ENCODE assay signal across 11 cellular contexts in the genomic region with DNA sequence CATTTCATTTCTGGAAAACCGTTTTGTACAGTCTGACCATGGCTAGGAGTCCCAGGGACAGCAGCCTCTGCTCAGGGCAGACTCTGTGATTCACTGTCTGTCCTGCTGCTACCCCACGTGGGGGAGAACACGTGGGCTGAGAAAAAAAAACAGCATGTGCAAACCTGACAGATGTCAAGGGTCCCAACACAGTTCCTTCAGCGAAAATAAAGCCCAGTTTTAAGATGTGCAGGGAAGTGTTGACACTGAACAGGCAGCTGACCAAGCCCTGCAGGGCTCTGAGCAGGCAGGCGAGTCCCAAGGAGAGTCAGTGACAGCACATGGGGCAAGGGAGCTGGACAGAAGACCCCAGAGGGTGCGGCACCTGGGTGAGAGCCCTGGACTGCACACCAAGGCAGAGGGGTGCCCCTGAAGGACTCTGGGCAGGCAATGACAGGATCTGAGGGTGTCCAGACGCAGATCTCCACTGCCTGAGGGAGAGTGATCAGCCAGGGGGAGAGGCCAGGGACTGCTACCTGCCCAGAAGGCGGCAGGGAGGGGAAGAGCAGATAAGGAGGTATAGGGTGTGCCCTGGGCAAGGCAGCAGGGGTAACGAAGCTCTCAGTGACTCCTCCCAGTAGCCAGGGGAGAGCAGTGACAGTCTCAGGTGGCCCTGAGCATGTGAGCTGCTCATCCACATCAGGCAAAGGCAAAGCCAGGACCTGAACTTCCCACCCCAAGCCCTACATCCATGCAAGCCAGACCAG. TPM values are rescaled to one million over a fixed set of nuclear protein-coding genes. Genes with fewer than 3 reads are reported as not detected.
DNase-seq lines count a peak whose midpoint lies in the region; ATAC-seq, FAIRE-seq and TF ChIP-seq lines count a peak whose summit lies in the region.
"Had no signal": no experiment of that assay in that cellular context is flagged by ENCODE, and none has a peak within 500 bp of the region (broad histone marks: within the 10 kb centered on the region; RNA-seq: fewer than 3 reads in every experiment).

No MANE protein-coding gene starts in this region.

- CTCF ChIA-PET in H1 (lab: Charles Lee; ENCODE audit: partially characterized antibody) = interaction anchor here (0.5 to 1.5 kb wide), 6 partner anchors 14 to 47 kb away, joined by 3 to 5 read pairs (median 3); no protein-coding TSS in a partner anchor

- TF ChIP-seq EP300 in H1 (IDR thresholded peaks at IDR 0.05; ENCODE audit: borderline replicate concordance in 1 of 2, low read depth in 2 of 2, low read length in 2 of 2) = no peak

- no peaks in the 10 kb centered on the region for H3K9me3 Mint-ChIP-seq in natural killer cell
- H3K9me3 Mint-ChIP-seq: CD4-positive, alpha-beta memory T cell had no signal

- H3K14ac ChIP-seq in H1 (ENCODE audit: insufficient read length) = no peak overlapping the region

- TF ChIP-seq RAD21 in H1 (IDR thresholded peaks at IDR 0.05 in 1 of 2, conservative IDR thresholded peaks at IDR 0.05 in 1 of 2; ENCODE audit: low read depth in 2 of 2, low read length in 2 of 2) = no peak

- H3K56ac ChIP-seq in H1 (replicated peaks; ENCODE audit: insufficient read length, low read depth, low read length) = no peak overlapping the region

- no peaks in the 10 kb centered on the region for H3K79me1 ChIP-seq in H1 (ENCODE audit: low read depth, low read length)

- H3K4me3 Mint-ChIP-seq in natural killer cell = no peak overlapping the region
- H3K4me3 Mint-ChIP-seq: CD4-positive, alpha-beta memory T cell had no signal

- DNase-seq in Right ventricle myocardium superior = peak; percentile 25
- no peak for DNase-seq in Right ventricle myocardium inferior (ENCODE audit: missing footprints)
- no peak for DNase-seq in H1 (ENCODE audit: low read depth in 1 of 2, low spot score in 2 of 2)
- peak; percentile 42 for DNase-seq in medulla oblongata (ENCODE audit: extremely low spot score)
- DNase-seq in vagina (ENCODE audit: extremely low spot score in 2 of 2) = peak in 1 of 2 donors; percentile 83
- DNase-seq in natural killer cell = no peak
- no peak for DNase-seq in activated CD4-positive, CD25-positive, alpha-beta regulatory T cell treated with anti-CD3 and anti-CD28 coated beads, Interleukin-2, amount 50 U/mL, for 72 hours
- DNase-seq: CD4-positive, alpha-beta memory T cell had no signal

- no peak overlapping the region for H3K9ac ChIP-seq in H1 (replicated peaks in 1 of 4; ENCODE audit: extremely low read depth in 1 of 4, low read depth in 3 of 4, low read length in 3 of 4)

- H3K18ac ChIP-seq in H1 (ENCODE audit: extremely low read depth, low read length) = no peak overlapping the region

- ATAC-seq in Right ventricle myocardium superior (ENCODE audit: poor library complexity) (peak; percentile 7), Right ventricle myocardium inferior (no peak), natural killer cell (no peak), GM19035 (IDR thresholded peaks at IDR 0.05; ENCODE audit: unreplicated experiment) (no peak)
- ATAC-seq: pancreas had no signal

- TF ChIP-seq CTCF in H1 (IDR thresholded peaks at IDR 0.05; ENCODE audit: control extremely low read depth in 1 of 3, insufficient read depth in 1 of 3, low read depth in 1 of 3, low read length in 3 of 3) (no peak), vagina (IDR thresholded peaks at IDR 0.05) (no peak), natural killer cell (IDR thresholded peaks at IDR 0.05) (no peak)

- no peaks in the 10 kb centered on the region for H3K4me1 Mint-ChIP-seq in natural killer cell

- no peak overlapping the region for H2BK120ac ChIP-seq in H1 (replicated peaks; ENCODE audit: low read depth, low read length)

- H3K9me3 ChIP-seq in H1 (ENCODE audit: insufficient read depth in 2 of 2, low read depth in 1 of 2, low read length in 1 of 2) = no peaks in the 10 kb centered on the region
- H3K9me3 ChIP-seq in vagina = no peaks in the 10 kb centered on the region
- H3K9me3 ChIP-seq: pancreas had no signal

- no peak overlapping the region for H2BK20ac ChIP-seq in H1 (ENCODE audit: low read length)

- intact Hi-C loops in Right ventricle myocardium superior (cut with DNase I) (no loop called here), Right ventricle myocardium inferior (cut with DNase I) (loop anchor here (2.0 to 5.0 kb wide), 2 partner anchors 39 to 133 kb away; a partner anchor contains a TSS), vagina (cut with DNase I) (no loop called here), natural killer cell (cut with micrococcal nuclease) (no loop called here)

- no peaks in the 10 kb centered on the region for H3K27me3 Mint-ChIP-seq in natural killer cell (ENCODE audit: low read depth in 2 of 2)

- peak overlapping the region; percentile 50; the same call in 1 of the 2 replicates for H2BK12ac ChIP-seq in H1 (ENCODE audit: low read depth, low read length)

- H3K4ac ChIP-seq in H1 (replicated peaks; ENCODE audit: insufficient read length, low read depth, low read length) = no peak overlapping the region

- H3K36me3 ChIP-seq in H1 (ENCODE audit: control insufficient read depth in 2 of 4, insufficient read depth in 4 of 4, low read length in 3 of 4) (peaks cover 4 to 17% (median 14%) of the 10 kb centered on the region in 4 experiments; a peak in 6 of 8 replicates), vagina (peaks cover 0 to 23% of the 10 kb centered on the region in 2 donors)

- H3K27me3 ChIP-seq in H1 (replicated peaks in 1 of 4; ENCODE audit: control insufficient read depth in 3 of 4, extremely low read depth in 1 of 4, insufficient read depth in 3 of 4, low read length in 3 of 4) (no peaks in the 10 kb centered on the region), vagina (no peaks in the 10 kb centered on the region)
- H3K27me3 ChIP-seq: pancreas had no signal

- H2AK5ac ChIP-seq in H1 (ENCODE audit: low read depth, low read length) = no peak overlapping the region

- H4K8ac ChIP-seq in H1 (ENCODE audit: extremely low read depth, insufficient read depth, low read length) = peak overlapping the region; percentile 19; the same call in 1 of the 2 replicates

- peaks cover 4% of the 10 kb centered on the region for H3K23me2 ChIP-seq in H1 (ENCODE audit: low read depth, low read length)

- peaks cover 2 to 14% of the 10 kb centered on the region in 2 experiments for H4K20me1 ChIP-seq in H1 (replicated peaks in 1 of 2; ENCODE audit: control insufficient read depth in 1 of 2, insufficient read depth in 2 of 2, low read length in 2 of 2)

- no peaks in the 10 kb centered on the region for H3K79me2 ChIP-seq in H1 (ENCODE audit: control insufficient read depth in 1 of 2, insufficient read depth in 2 of 2, low read length in 2 of 2)

- TF ChIP-seq POLR2A in H1 (IDR thresholded peaks at IDR 0.05; ENCODE audit: control extremely low read depth in 1 of 2, low read depth in 2 of 2, low read length in 2 of 2) (no peak), vagina (IDR thresholded peaks at IDR 0.05) (no peak)

- POLR2A ChIA-PET in H1 (lab: Charles Lee; ENCODE audit: partially characterized antibody) = interaction anchor here (1.1 kb wide), 1 partner anchor 9 kb away, joined by 4 read pairs; no protein-coding TSS in a partner anchor

- H4K91ac ChIP-seq in H1 (replicated peaks; ENCODE audit: insufficient read length, low read length) = no peak overlapping the region

- no peak overlapping the region for H2BK15ac ChIP-seq in H1 (ENCODE audit: low read length)

- FAIRE-seq in H1 (lab: Jason Lieb, UNC) = no peak
- FAIRE-seq: pancreas had no signal

- H3K27ac ChIP-seq in H1 (ENCODE audit: low read depth, low read length) = no peak overlapping the region
- H3K27ac ChIP-seq in vagina = peak overlapping the region; percentile 93
- H3K27ac ChIP-seq: pancreas had no signal

- H3K36me3 Mint-ChIP-seq in natural killer cell = no peaks in the 10 kb centered on the region

- no peak overlapping the region for H2AFZ ChIP-seq in H1 (ENCODE audit: low read length)

- 78% methylated on average over 8 of the region's 9 CpGs; no CpG with 5 or more reads in 1 of the 2 experiments for WGBS in H1 (ENCODE audit: extremely low coverage in 1 of 2, insufficient coverage in 1 of 2, insufficient read length in 1 of 2, insufficient replicate concordance in 2 of 2, low coverage in 1 of 2, low lambda C conversion rate in 2 of 2, missing lambda C conversion rate in 1 of 2), 2 experiments

- no peak overlapping the region for H3K23ac ChIP-seq in H1 (ENCODE audit: insufficient read length)

- H4K5ac ChIP-seq in H1 (ENCODE audit: insufficient read length, low read depth, low read length) = no peak overlapping the region

- H3K4me2 ChIP-seq in H1 (ENCODE audit: insufficient read depth in 1 of 2, low read depth in 2 of 2, low read length in 2 of 2) = no peak overlapping the region

- no peak overlapping the region for H3K4me3 ChIP-seq in H1 (ENCODE audit: extremely low read depth in 1 of 4, insufficient read depth in 2 of 4, low read depth in 3 of 4, low read length in 4 of 4)
- no peak overlapping the region for H3K4me3 ChIP-seq in vagina
- H3K4me3 ChIP-seq: pancreas had no signal

- peak overlapping the region; percentile 35; the same call in 1 of the 2 replicates for H2BK5ac ChIP-seq in H1 (ENCODE audit: low read depth, low read length)

- peak overlapping the region in 1 of 2 donors; percentile 20 for H3K27ac Mint-ChIP-seq in natural killer cell

- H3K4me1 ChIP-seq in H1 (replicated peaks in 1 of 4; ENCODE audit: control insufficient read depth in 3 of 4, insufficient read depth in 4 of 4, low read length in 3 of 4) (peaks cover 0 to 9% (median 0%) of the 10 kb centered on the region in 4 experiments; a peak in 3 of 7 replicates), vagina (peaks cover 48% of the 10 kb centered on the region)
- H3K4me1 ChIP-seq: pancreas had no signal

RNA-seq across cellular contexts. Expression of a gene that starts 5.1 kb away (rescaled TPM):
- total RNA-seq in Right ventricle myocardium superior (6.3 TPM), Right ventricle myocardium inferior (7.7 TPM), vagina (5.2 TPM), natural killer cell (1 to 10 TPM in 2 of 3 donors, under 1 TPM in 1; 0.18 to 4.0 (median 2.7) TPM)
- 49.4 and 50.0 TPM in 2 replicates for total RNA-seq in H1 (2021; fragmentation: NEBNext Ultra II Directional; extraction: Animal tissue kit (Norgen Biotek cat#: 25700))
- polyA plus RNA-seq in H1 (2011; rRNA removed) = 24.9 and 44.8 TPM in 2 replicates
- 16.4 TPM for polyA plus RNA-seq in H1 (2011; cell fraction: cytosol; rRNA removed)
- 43.3 TPM for polyA plus RNA-seq in H1 (2011; cell fraction: nucleus; rRNA removed)
- polyA plus RNA-seq in H1 (2012, experiment 1 of 2) = 38.0 to 56.9 TPM (median 53.3 TPM) in 4 replicates
- 50.4 TPM for polyA plus RNA-seq in H1 (2012, experiment 2 of 2)
- polyA plus RNA-seq in H1 (2013, experiment 1 of 2) = 48.1 TPM
- 48.0 TPM for polyA plus RNA-seq in H1 (2013, experiment 2 of 2)
- polyA minus RNA-seq in H1 (2011; rRNA and poly(A)+ RNA removed) = 6.2 and 7.1 TPM in 2 replicates
- polyA minus RNA-seq in H1 (2011; cell fraction: cytosol; rRNA and poly(A)+ RNA removed) = 30.3 TPM
- polyA minus RNA-seq in H1 (2011; cell fraction: nucleus; rRNA and poly(A)+ RNA removed) = 21.2 TPM

RNA-seq across cellular contexts. Expression of a gene that starts 34.0 kb away (rescaled TPM):
- total RNA-seq in Right ventricle myocardium superior = 1.9 TPM
- 1.2 TPM for total RNA-seq in Right ventricle myocardium inferior
- 3.3 and 6.0 TPM in 2 replicates for total RNA-seq in H1 (2021; fragmentation: NEBNext Ultra II Directional; extraction: Animal tissue kit (Norgen Biotek cat#: 25700))
- 4.9 and 7.3 TPM in 2 replicates for polyA plus RNA-seq in H1 (2011; rRNA removed)
- 5.2 TPM for polyA plus RNA-seq in H1 (2011; cell fraction: cytosol; rRNA removed)
- polyA plus RNA-seq in H1 (2011; cell fraction: nucleus; rRNA removed) = 21.4 TPM
- 5.9 to 9.8 TPM (median 7.8 TPM) in 4 replicates for polyA plus RNA-seq in H1 (2012, experiment 1 of 2)
- polyA plus RNA-seq in H1 (2012, experiment 2 of 2) = 2.3 TPM
- polyA plus RNA-seq in H1 (2013, experiment 1 of 2) = 3.9 TPM
- 4.0 TPM for polyA plus RNA-seq in H1 (2013, experiment 2 of 2)
- polyA minus RNA-seq in H1 (2011; rRNA and poly(A)+ RNA removed) = 3.0 and 4.7 TPM in 2 replicates
- polyA minus RNA-seq in H1 (2011; cell fraction: cytosol; rRNA and poly(A)+ RNA removed) = 6.4 TPM
- polyA minus RNA-seq in H1 (2011; cell fraction: nucleus; rRNA and poly(A)+ RNA removed) = 6.1 TPM
- total RNA-seq in vagina = not detected
- total RNA-seq in natural killer cell = under 1 TPM in 1 of 3 donors, not detected in 2; 0.34 TPM
- total RNA-seq: dermis microvascular lymphatic vessel endothelial cell had no signal
- polyA plus RNA-seq: CD4-positive, alpha-beta memory T cell had no signal

RNA-seq across cellular contexts. Expression of a gene that starts 39.2 kb away (rescaled TPM):
- total RNA-seq in Right ventricle myocardium superior = 57.9 TPM
- total RNA-seq in Right ventricle myocardium inferior = 61.0 TPM
- total RNA-seq in H1 (2021; fragmentation: NEBNext Ultra II Directional; extraction: Animal tissue kit (Norgen Biotek cat#: 25700)) = 96.1 and 102 TPM in 2 replicates
- polyA plus RNA-seq in H1 (2011; rRNA removed) = 123 and 139 TPM in 2 replicates
- polyA plus RNA-seq in H1 (2011; cell fraction: cytosol; rRNA removed) = 103 TPM
- polyA plus RNA-seq in H1 (2011; cell fraction: nucleus; rRNA removed) = 268 TPM
- polyA plus RNA-seq in H1 (2012, experiment 1 of 2) = 69.5 to 87.3 TPM (median 75.9 TPM) in 4 replicates
- polyA plus RNA-seq in H1 (2012, experiment 2 of 2) = 71.3 TPM
- 69.2 TPM for polyA plus RNA-seq in H1 (2013, experiment 1 of 2)
- polyA plus RNA-seq in H1 (2013, experiment 2 of 2) = 66.2 TPM
- polyA minus RNA-seq in H1 (2011; rRNA and poly(A)+ RNA removed) = 177 and 193 TPM in 2 replicates
- 56.7 TPM for polyA minus RNA-seq in H1 (2011; cell fraction: cytosol; rRNA and poly(A)+ RNA removed)
- polyA minus RNA-seq in H1 (2011; cell fraction: nucleus; rRNA and poly(A)+ RNA removed) = 69.8 TPM
- 103 TPM for total RNA-seq in vagina
- 10 to 100 TPM; 59.9 to 82.2 (median 62.7) TPM for total RNA-seq in natural killer cell

Comparison
In these comparisons a context has a peak if more than half of its experiments do, and no peak if none do; other contexts are left out.
1. DNase-seq: peak in Right ventricle myocardium superior (single experiment) and medulla oblongata (single experiment); none in Right ventricle myocardium inferior (single experiment), H1 (0 of 2), natural killer cell (single experiment) and activated CD4-positive, CD25-positive, alpha-beta regulatory T cell treated with anti-CD3 and anti-CD28 coated beads, Interleukin-2, amount 50 U/mL, for 72 hours (single experiment).